8 cellular contexts compared by ENCODE assay signal in the genomic region with DNA sequence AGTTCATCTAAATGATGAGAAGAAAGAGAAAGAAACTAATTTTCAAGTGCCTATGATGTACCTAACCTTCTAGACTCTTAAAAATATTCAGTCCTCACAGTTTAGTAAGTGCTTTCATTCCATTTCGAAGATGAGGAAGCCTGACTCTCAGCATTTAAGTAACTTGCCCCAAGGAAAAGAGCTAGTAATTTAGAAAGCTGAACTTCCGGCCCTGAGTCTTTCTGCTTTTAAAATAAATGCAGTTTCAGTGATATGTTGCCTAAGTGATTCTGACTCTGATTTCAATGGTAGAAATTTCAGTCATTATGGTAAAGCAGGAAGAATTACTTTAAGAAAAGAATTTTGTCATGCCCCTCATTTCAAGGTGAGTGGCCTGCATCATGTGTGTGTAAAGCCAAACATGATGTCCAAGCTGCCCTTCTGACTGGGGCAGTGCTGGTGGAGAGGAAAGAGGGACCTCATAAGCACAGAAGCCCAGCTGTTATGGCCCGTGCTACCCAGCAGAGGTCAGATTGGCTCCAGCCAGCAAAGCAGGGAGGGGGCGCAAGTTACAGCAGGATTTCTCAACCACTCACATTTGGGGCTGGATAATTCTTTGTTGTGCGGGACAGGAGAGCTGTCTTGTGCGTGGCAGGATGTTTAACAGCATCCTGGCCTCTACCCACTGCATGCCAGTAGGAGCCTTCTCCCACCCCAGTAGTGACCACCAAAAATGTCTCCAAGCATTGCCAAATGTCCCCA. TPM values are rescaled to one million over a fixed set of nuclear protein-coding genes. Genes with fewer than 3 reads are reported as not detected.
DNase-seq lines count a peak whose midpoint lies in the region; ATAC-seq and TF ChIP-seq lines count a peak whose summit lies in the region.

No MANE protein-coding gene starts in this region.

- no peaks in the 10 kb centered on the region; the same call in 1 of the 2 replicates for H3K27me3 ChIP-seq in OCI-LY1 (ENCODE audit: insufficient read depth, low read length)
- H3K27me3 ChIP-seq in gastrocnemius medialis: no peaks in the 10 kb centered on the region

- POLR2A ChIA-PET in activated CD4-positive, alpha-beta memory T cell treated with anti-CD3 and anti-CD28 coated beads, Interleukin-2, amount 10 ng/mL, durations not matched to agents 7 days and 5 days (lab: Charles Lee): no interaction called here

- H3K4me1 Mint-ChIP-seq in activated CD4-positive, alpha-beta memory T cell treated with anti-CD3 and anti-CD28 coated beads, Interleukin-2, amount 10 ng/mL, durations not matched to agents 7 days and 5 days: peaks cover 6% of the 10 kb centered on the region

- peak; percentile 60 to 71 for ATAC-seq in gastrocnemius medialis
- ATAC-seq in HG02623 (IDR thresholded peaks at IDR 0.05; ENCODE audit: unreplicated experiment): no peak

- H3K27me3 Mint-ChIP-seq in activated CD4-positive, alpha-beta memory T cell treated with anti-CD3 and anti-CD28 coated beads, Interleukin-2, amount 10 ng/mL, durations not matched to agents 7 days and 5 days: peaks cover 45% of the 10 kb centered on the region

- intact Hi-C loops in gastrocnemius medialis (cut with DNase I; ENCODE audit: low total_unique reads): loop anchor here (5.0 kb wide), 1 partner anchor 60 kb away; no protein-coding TSS in a partner anchor

- no peak overlapping the region for H3K27ac Mint-ChIP-seq in activated CD4-positive, alpha-beta memory T cell treated with anti-CD3 and anti-CD28 coated beads, Interleukin-2, amount 10 ng/mL, durations not matched to agents 7 days and 5 days

- CTCF ChIA-PET in activated CD4-positive, alpha-beta memory T cell treated with anti-CD3 and anti-CD28 coated beads, Interleukin-2, amount 10 ng/mL, durations not matched to agents 7 days and 5 days (lab: Charles Lee): interaction anchor here (1.0 to 1.2 kb wide), 2 partner anchors 76 to 129 kb away, joined by 3 to 4 read pairs; no protein-coding TSS in a partner anchor

- TF ChIP-seq CTCF in GM13976 (IDR thresholded peaks at IDR 0.05; ENCODE audit: borderline replicate concordance, control extremely low read depth, extremely low read depth, insufficient read depth, missing control alignments) (peak; percentile 50), OCI-LY1 (IDR thresholded peaks at IDR 0.05; ENCODE audit: low read length) (peak; percentile 40; the same call in 1 of the 2 replicates), fibroblast of the aortic adventitia (IDR thresholded peaks at IDR 0.05; ENCODE audit: insufficient read depth, low read length) (peak; percentile 51), gastrocnemius medialis (IDR thresholded peaks at IDR 0.05 in 4 of 5, conservative IDR thresholded peaks at IDR 0.05 in 1 of 5) (peak in 4 of 5 experiments; percentile 39 to 63 (median 40))

- no peak overlapping the region; the same call in 1 of the 2 replicates for H2AFZ ChIP-seq in OCI-LY1 (ENCODE audit: low read length)

- no peaks in the 10 kb centered on the region for H3K36me3 ChIP-seq in OCI-LY1 (ENCODE audit: insufficient read depth, low read length)
- no peaks in the 10 kb centered on the region for H3K36me3 ChIP-seq in gastrocnemius medialis

- H3K36me3 Mint-ChIP-seq in activated CD4-positive, alpha-beta memory T cell treated with anti-CD3 and anti-CD28 coated beads, Interleukin-2, amount 10 ng/mL, durations not matched to agents 7 days and 5 days (ENCODE audit: low read depth): no peaks in the 10 kb centered on the region

- DNase-seq in GM13976 (ENCODE audit: low spot score): peak; percentile 44
- peak; percentile 27 for DNase-seq in fibroblast of the aortic adventitia (ENCODE audit: low read depth)
- no peak for DNase-seq in gastrocnemius medialis
- no peak for DNase-seq in activated CD4-positive, alpha-beta memory T cell treated with anti-CD3 and anti-CD28 coated beads, Interleukin-2, amount 10 ng/mL, durations not matched to agents 7 days and 5 days
- no peak for DNase-seq in stimulated activated naive CD4-positive, alpha-beta T cell (lab: John Stamatoyannopoulos, UW)
- no peak for DNase-seq in activated T-cell treated with anti-CD3 and anti-CD28 coated beads, Interleukin-2, amount 50 U/mL, for 1 hour

- H3K4me1 ChIP-seq in OCI-LY1 (ENCODE audit: insufficient read depth, low read length, severe bottlenecking) (no peaks in the 10 kb centered on the region), gastrocnemius medialis (no peaks in the 10 kb centered on the region)

- in situ Hi-C loops in GM13976 (cut with MboI; ENCODE audit: low sequenced_read_pairs, unreplicated experiment) (no loop called here), gastrocnemius medialis (cut with MboI; ENCODE audit: low sequenced_read_pairs in 4 of 4) (no loop called here)

- H3K9ac ChIP-seq in OCI-LY1 (ENCODE audit: low read length): no peak overlapping the region

- H3K27ac ChIP-seq in OCI-LY1 (ENCODE audit: low read depth, low read length, poor library complexity, severe bottlenecking) (no peak overlapping the region), gastrocnemius medialis (no peak overlapping the region)

- no peaks in the 10 kb centered on the region for H3F3A ChIP-seq in OCI-LY1 (ENCODE audit: insufficient read depth, low read length)

- no peak for TF ChIP-seq POLR2A in gastrocnemius medialis (IDR thresholded peaks at IDR 0.05)

- H3K4me3 ChIP-seq in OCI-LY1 (ENCODE audit: low read depth, low read length, poor library complexity, severe bottlenecking): no peak overlapping the region
- H3K4me3 ChIP-seq in fibroblast of the aortic adventitia (ENCODE audit: low read depth, low read length): no peak overlapping the region
- H3K4me3 ChIP-seq in gastrocnemius medialis: no peak overlapping the region

- H3K9me3 Mint-ChIP-seq in activated CD4-positive, alpha-beta memory T cell treated with anti-CD3 and anti-CD28 coated beads, Interleukin-2, amount 10 ng/mL, durations not matched to agents 7 days and 5 days: no peaks in the 10 kb centered on the region

- no peaks in the 10 kb centered on the region for H4K20me1 ChIP-seq in OCI-LY1 (ENCODE audit: insufficient read depth, low read length)

- no peak overlapping the region for H3K4me2 ChIP-seq in OCI-LY1 (ENCODE audit: low read length)

- H3K79me2 ChIP-seq in OCI-LY1 (ENCODE audit: insufficient read depth, low read length): no peaks in the 10 kb centered on the region

- no peaks in the 10 kb centered on the region for H3K9me2 ChIP-seq in OCI-LY1 (ENCODE audit: low read depth, low read length)

- no peak overlapping the region for H3K4me3 Mint-ChIP-seq in activated CD4-positive, alpha-beta memory T cell treated with anti-CD3 and anti-CD28 coated beads, Interleukin-2, amount 10 ng/mL, durations not matched to agents 7 days and 5 days

- H3K9me3 ChIP-seq in OCI-LY1 (ENCODE audit: low read length) (no peaks in the 10 kb centered on the region), gastrocnemius medialis (no peaks in the 10 kb centered on the region)

RNA-seq across cellular contexts. Expression of a gene that starts 10.7 kb away (rescaled TPM):
- not detected in 2 replicates for total RNA-seq in fibroblast of the aortic adventitia (ENCODE audit: low replicate concordance)
- total RNA-seq in gastrocnemius medialis: under 1 TPM in 2 of 4 donors, not detected in 2; 0.07 to 0.47 TPM
- under 1 TPM in 1 of 2 experiments, not detected in 1; 0.33 TPM for total RNA-seq in activated CD4-positive, alpha-beta memory T cell treated with anti-CD3 and anti-CD28 coated beads, Interleukin-2, amount 10 ng/mL, durations not matched to agents 7 days and 5 days

RNA-seq across cellular contexts. Expression of a gene that starts 28.2 kb away (rescaled TPM):
- 0.18 TPM in 1 of 2 replicates, not detected in the other for total RNA-seq in fibroblast of the aortic adventitia (ENCODE audit: low replicate concordance)
- 100 to 1,000 TPM; 255 to 894 (median 358) TPM for total RNA-seq in gastrocnemius medialis
- under 1 TPM in 1 of 2 experiments, not detected in 1; 0.35 TPM for total RNA-seq in activated CD4-positive, alpha-beta memory T cell treated with anti-CD3 and anti-CD28 coated beads, Interleukin-2, amount 10 ng/mL, durations not matched to agents 7 days and 5 days

RNA-seq across cellular contexts. Expression of a gene that starts 43.0 kb away (rescaled TPM):
- 72.1 and 224 TPM in 2 replicates for total RNA-seq in fibroblast of the aortic adventitia (ENCODE audit: low replicate concordance)
- 10 to 100 TPM; 10.5 to 34.7 (median 27.2) TPM for total RNA-seq in gastrocnemius medialis
- total RNA-seq in activated CD4-positive, alpha-beta memory T cell treated with anti-CD3 and anti-CD28 coated beads, Interleukin-2, amount 10 ng/mL, durations not matched to agents 7 days and 5 days: 10 to 100 TPM; 38.2 to 39.3 TPM

RNA-seq across cellular contexts. Expression of a gene that starts 46.6 kb away (rescaled TPM):
- total RNA-seq in fibroblast of the aortic adventitia (ENCODE audit: low replicate concordance) (0.27 TPM in 1 of 2 replicates, not detected in the other), gastrocnemius medialis (100 to 1,000 TPM; 281 to 710 (median 413) TPM)
- not detected for total RNA-seq in activated CD4-positive, alpha-beta memory T cell treated with anti-CD3 and anti-CD28 coated beads, Interleukin-2, amount 10 ng/mL, durations not matched to agents 7 days and 5 days

Comparison
In these comparisons a context has a peak if more than half of its experiments do, and no peak if none do; other contexts are left out.
1. DNase-seq: peak in GM13976 (single experiment) and fibroblast of the aortic adventitia (single experiment); none in gastrocnemius medialis (0 of 2), activated CD4-positive, alpha-beta memory T cell treated with anti-CD3 and anti-CD28 coated beads, Interleukin-2, amount 10 ng/mL, durations not matched to agents 7 days and 5 days (single experiment), stimulated activated naive CD4-positive, alpha-beta T cell (0 of 6) and activated T-cell treated with anti-CD3 and anti-CD28 coated beads, Interleukin-2, amount 50 U/mL, for 1 hour (single experiment).
2. RNA of a gene that starts 28.2 kb away (total RNA-seq): 255 to 894 TPM in gastrocnemius medialis; 0.35 TPM in activated CD4-positive, alpha-beta memory T cell treated with anti-CD3 and anti-CD28 coated beads, Interleukin-2, amount 10 ng/mL, durations not matched to agents 7 days and 5 days and 0.18 TPM in fibroblast of the aortic adventitia; every median in the first group is over 100 times any median in the second.
3. Peak in every context shown above with its lines, with median percentiles within 50 percentile points of each other: CTCF ChIP-seq.